26 cellular contexts compared by ENCODE assay signal in genomic region chr6:160293844-160294243, GRCh38. TPM values are rescaled to one million over a fixed set of nuclear protein-coding genes. Genes with fewer than 3 reads are reported as not detected.
DNase-seq lines count a peak whose midpoint lies in the region; ATAC-seq and TF ChIP-seq lines count a peak whose summit lies in the region.
"Had no signal": no experiment of that assay in that cellular context is flagged by ENCODE, and none has a peak within 500 bp of the region (broad histone marks: within the 10 kb centered on the region; RNA-seq: fewer than 3 reads in every experiment).

No MANE protein-coding gene starts in this region.

- H3K4ac ChIP-seq in mesendoderm (ENCODE audit: low read depth, low read length) = peak overlapping the region; percentile 45

- H3K9me3 ChIP-seq in endodermal cell (ENCODE audit: control insufficient read depth, low read length) = peaks cover 32% of the 10 kb centered on the region
- no peaks in the 10 kb centered on the region for H3K9me3 ChIP-seq in thoracic aorta
- H3K9me3 ChIP-seq: ascending aorta had no signal

- peak overlapping the region; percentile 11 for H3K4me3 ChIP-seq in endodermal cell (ENCODE audit: low read length)
- no peak overlapping the region for H3K4me3 ChIP-seq in mesendoderm (ENCODE audit: low read length)
- peak overlapping the region; percentile 5 for H3K4me3 ChIP-seq in thoracic aorta
- H3K4me3 ChIP-seq: ascending aorta, GM23248 had no signal

- no peak overlapping the region for H4K8ac ChIP-seq in mesendoderm (ENCODE audit: low read depth, low read length)

- H3K9me3 Mint-ChIP-seq in endodermal cell = peaks cover 39% of the 10 kb centered on the region
- no peaks in the 10 kb centered on the region for H3K9me3 Mint-ChIP-seq in activated T-cell treated with anti-CD3 and anti-CD28 coated beads, Interleukin-2, amount 50 U/mL, for 4 hours
- H3K9me3 Mint-ChIP-seq: activated T-helper 1 cell treated with anti-CD3 and anti-CD28 coated beads, Interleukin-12 subunit alpha, Interleukin-12 subunit beta, Interleukin-2, Interleukin-4 antibody, amounts not matched to agents 30 ng/mL and 10 ng/mL and 1 ng/mL, durations not matched to agents 14 hours and 24 hours and 36 hours; stimulated activated effector memory CD8-positive, alpha-beta T cell treated with anti-CD3 and anti-CD28 coated beads, Interleukin-12 subunit alpha, Interleukin-12 subunit beta, amount 100 ng/mL, for 72 hours; T-helper 1 cell treated with Interleukin-12 subunit alpha and Interleukin-12 subunit beta and Interleukin-4 antibody, amounts not matched to agents 30 μg/mL and 1 μg/mL, for 36 hours had no signal

- peak overlapping the region; percentile 32 for H3K18ac ChIP-seq in mesendoderm (ENCODE audit: low read length)

- TF ChIP-seq CTCF in endodermal cell (conservative IDR thresholded peaks at IDR 0.05) (no peak), thoracic aorta (IDR thresholded peaks at IDR 0.05) (no peak)

- no peaks in the 10 kb centered on the region for H3K79me2 ChIP-seq in mesendoderm (ENCODE audit: control insufficient read depth, insufficient read depth, low read length)

- no peaks in the 10 kb centered on the region for H3K79me1 ChIP-seq in mesendoderm (ENCODE audit: low read length)

- no peak overlapping the region for H3K4me2 ChIP-seq in mesendoderm (ENCODE audit: low read length)

- H3K9ac ChIP-seq in endodermal cell (ENCODE audit: extremely low read depth, low read length, poor library complexity, severe bottlenecking) = no peak overlapping the region
- H3K9ac ChIP-seq in mesendoderm (ENCODE audit: low read length) = no peak overlapping the region
- H3K9ac ChIP-seq: GM23248 had no signal

- no peak overlapping the region for H2BK5ac ChIP-seq in mesendoderm (ENCODE audit: low read length)

- no peak for ATAC-seq in thoracic aorta (ENCODE audit: insufficient number of reproducible peaks, low FRiP score, low read depth)
- ATAC-seq in HG02870 (IDR thresholded peaks at IDR 0.05; ENCODE audit: unreplicated experiment) = no peak
- no peak for ATAC-seq in activated T-cell treated with anti-CD3 and anti-CD28 coated beads, Interleukin-2, amount 50 U/mL, for 4 hours
- ATAC-seq: left cardiac atrium; Panc1; stimulated activated effector memory CD8-positive, alpha-beta T cell treated with anti-CD3 and anti-CD28 coated beads, Interleukin-12 subunit alpha, Interleukin-12 subunit beta, amount 100 ng/mL, for 72 hours had no signal

- no peak overlapping the region for H3K27ac Mint-ChIP-seq in endodermal cell
- H3K27ac Mint-ChIP-seq: activated T-helper 1 cell treated with anti-CD3 and anti-CD28 coated beads, Interleukin-12 subunit alpha, Interleukin-12 subunit beta, Interleukin-2, Interleukin-4 antibody, amounts not matched to agents 30 ng/mL and 10 ng/mL and 1 ng/mL, durations not matched to agents 14 hours and 24 hours and 36 hours; stimulated activated effector memory CD8-positive, alpha-beta T cell treated with anti-CD3 and anti-CD28 coated beads, Interleukin-12 subunit alpha, Interleukin-12 subunit beta, amount 100 ng/mL, for 72 hours; T-helper 1 cell treated with Interleukin-12 subunit alpha and Interleukin-12 subunit beta and Interleukin-4 antibody, amounts not matched to agents 30 μg/mL and 1 μg/mL, for 36 hours had no signal

- no peak overlapping the region for H3K56ac ChIP-seq in mesendoderm (ENCODE audit: low read length)

- H3K23ac ChIP-seq in mesendoderm (ENCODE audit: low read length) = no peak overlapping the region

- H3K4me1 ChIP-seq in endodermal cell (ENCODE audit: control insufficient read depth, insufficient read depth, low read length) (no peaks in the 10 kb centered on the region), mesendoderm (ENCODE audit: control insufficient read depth, low read depth, low read length) (no peaks in the 10 kb centered on the region), thoracic aorta (ENCODE audit: control insufficient read depth in 1 of 2, low read depth in 2 of 2) (peaks cover 5 to 39% of the 10 kb centered on the region in 2 donors)

- H3K27ac ChIP-seq in endodermal cell (ENCODE audit: low read depth, low read length) = no peak overlapping the region
- H3K27ac ChIP-seq in mesendoderm (ENCODE audit: low read depth, low read length) = no peak overlapping the region
- no peak overlapping the region for H3K27ac ChIP-seq in thoracic aorta
- H3K27ac ChIP-seq: 22Rv1, ascending aorta, GM23248 had no signal

- H2BK120ac ChIP-seq in mesendoderm (ENCODE audit: low read depth, low read length) = no peak overlapping the region

- no peaks in the 10 kb centered on the region for H3K27me3 Mint-ChIP-seq in endodermal cell (ENCODE audit: insufficient read depth)
- peaks cover 25% of the 10 kb centered on the region for H3K27me3 Mint-ChIP-seq in activated T-cell treated with anti-CD3 and anti-CD28 coated beads, Interleukin-2, amount 50 U/mL, for 4 hours (ENCODE audit: low read depth)

- H4K5ac ChIP-seq in mesendoderm (ENCODE audit: low read length) = no peak overlapping the region

- H3K4me3 Mint-ChIP-seq in endodermal cell = no peak overlapping the region
- H3K4me3 Mint-ChIP-seq in activated T-cell treated with anti-CD3 and anti-CD28 coated beads, Interleukin-2, amount 50 U/mL, for 4 hours = no peak overlapping the region
- H3K4me3 Mint-ChIP-seq: activated T-helper 1 cell treated with anti-CD3 and anti-CD28 coated beads, Interleukin-12 subunit alpha, Interleukin-12 subunit beta, Interleukin-2, Interleukin-4 antibody, amounts not matched to agents 30 ng/mL and 10 ng/mL and 1 ng/mL, durations not matched to agents 14 hours and 24 hours and 36 hours; stimulated activated effector memory CD8-positive, alpha-beta T cell treated with anti-CD3 and anti-CD28 coated beads, Interleukin-12 subunit alpha, Interleukin-12 subunit beta, amount 100 ng/mL, for 72 hours; T-helper 1 cell treated with Interleukin-12 subunit alpha and Interleukin-12 subunit beta and Interleukin-4 antibody, amounts not matched to agents 30 μg/mL and 1 μg/mL, for 36 hours had no signal

- DNase-seq in DMS53 (lab: John Stamatoyannopoulos, UW) (peak; percentile 6), DMS53 treated with DMSO at 0.1 percent for 48 hours (lab: John Stamatoyannopoulos, UW; ENCODE audit: unreplicated experiment) (no peak), endodermal cell (no peak), mesendoderm (no peak), thoracic aorta (ENCODE audit: low spot score) (no peak), NCI-H1694 (lab: John Stamatoyannopoulos, UW) (no peak)
- DNase-seq in activated T-cell treated with anti-CD3 and anti-CD28 coated beads, Interleukin-2, amount 50 U/mL, for 4 hours = no peak
- DNase-seq: activated CD4-positive, alpha-beta T cell treated with anti-CD3 and anti-CD28 coated beads for 48 hours; activated naive CD4-positive, alpha-beta T cell treated with anti-CD3 and anti-CD28 coated beads, Interleukin-2, amount 50 U/mL, for 16 hours; DMS79; GM23248; left cardiac atrium; midbrain; NCI-H1092 treated with DMSO at 0.1 percent for 48 hours; NCI-H2081; stimulated activated CD4-positive, alpha-beta T cell treated with anti-CD3 and anti-CD28 coated beads, Interleukin-1b, Interleukin-23, amount 100 ng/mL, for 48 hours had no signal

- no peak overlapping the region for H2BK15ac ChIP-seq in mesendoderm (replicated peaks; ENCODE audit: low read depth)

- peaks cover 16% of the 10 kb centered on the region for H3K4me1 Mint-ChIP-seq in endodermal cell
- no peaks in the 10 kb centered on the region for H3K4me1 Mint-ChIP-seq in activated T-cell treated with anti-CD3 and anti-CD28 coated beads, Interleukin-2, amount 50 U/mL, for 4 hours (ENCODE audit: low read depth)

- 86 to 89% methylated on average over 8 of the region's 8 CpGs for WGBS in endodermal cell (ENCODE audit: insufficient coverage in 1 of 2, insufficient read length in 1 of 2), 2 experiments
- no CpG with 5 or more reads among the region's 8 CpGs for whole genome bisulfite sequencing in mesendoderm (ENCODE audit: extremely low coverage, insufficient coverage, low lambda C conversion rate)

- H3K36me3 ChIP-seq in endodermal cell (ENCODE audit: control insufficient read depth, insufficient read depth, low read length) (no peaks in the 10 kb centered on the region), mesendoderm (ENCODE audit: control insufficient read depth, insufficient read depth, low read length) (no peaks in the 10 kb centered on the region), thoracic aorta (no peaks in the 10 kb centered on the region)
- H3K36me3 ChIP-seq: ascending aorta had no signal

- H2AK5ac ChIP-seq in mesendoderm (ENCODE audit: low read length) = no peak overlapping the region

- no peaks in the 10 kb centered on the region for H3K27me3 ChIP-seq in endodermal cell (ENCODE audit: control insufficient read depth, insufficient read depth, low read length, poor library complexity, severe bottlenecking)
- H3K27me3 ChIP-seq in mesendoderm (ENCODE audit: insufficient read depth, low read length, poor library complexity) = no peaks in the 10 kb centered on the region
- no peaks in the 10 kb centered on the region for H3K27me3 ChIP-seq in thoracic aorta (replicated peaks; ENCODE audit: insufficient read depth)
- H3K27me3 ChIP-seq: ascending aorta had no signal

- peaks cover 18% of the 10 kb centered on the region for H3K36me3 Mint-ChIP-seq in endodermal cell (ENCODE audit: low read depth)
- H3K36me3 Mint-ChIP-seq in activated T-cell treated with anti-CD3 and anti-CD28 coated beads, Interleukin-2, amount 50 U/mL, for 4 hours (ENCODE audit: insufficient read depth) = no peaks in the 10 kb centered on the region
- H3K36me3 Mint-ChIP-seq: stimulated activated effector memory CD8-positive, alpha-beta T cell treated with anti-CD3 and anti-CD28 coated beads, Interleukin-12 subunit alpha, Interleukin-12 subunit beta, amount 100 ng/mL, for 72 hours had no signal

RNA-seq across cellular contexts. Expression of gene SLC22A2, which starts 35.2 kb away (rescaled TPM):
- total RNA-seq in endodermal cell = under 1 TPM; 0.64 to 1.00 TPM
- polyA plus RNA-seq in endodermal cell (2013, experiment 1 of 2) = not detected
- polyA plus RNA-seq in endodermal cell (2013, experiment 2 of 2) = not detected
- polyA plus RNA-seq in mesendoderm (2013, experiment 1 of 2) = 2.3 TPM
- 2.2 TPM for polyA plus RNA-seq in mesendoderm (2013, experiment 2 of 2)
- not detected for total RNA-seq in thoracic aorta
- not detected for total RNA-seq in activated T-cell treated with anti-CD3 and anti-CD28 coated beads, Interleukin-2, amount 50 U/mL, for 4 hours
- total RNA-seq: activated T-helper 1 cell treated with anti-CD3 and anti-CD28 coated beads, Interleukin-12 subunit alpha, Interleukin-12 subunit beta, Interleukin-2, Interleukin-4 antibody, amounts not matched to agents 30 ng/mL and 10 ng/mL and 1 ng/mL, durations not matched to agents 14 hours and 24 hours and 36 hours; ascending aorta; epithelial cell of proximal tubule; GM23248; left cardiac atrium; NCI-H460 had no signal
- polyA plus RNA-seq: GM23248, neural cell had no signal

RNA-seq across cellular contexts. Expression of gene SLC22A3, which starts 54.3 kb away (rescaled TPM):
- total RNA-seq in endodermal cell (1 to 10 TPM; 3.1 to 7.4 TPM), thoracic aorta (100 to 1,000 TPM in 1 of 2 donors, 10 to 100 TPM in 1; 91.5 to 144 TPM)
- 1.0 TPM for polyA plus RNA-seq in endodermal cell (2013, experiment 1 of 2)
- polyA plus RNA-seq in endodermal cell (2013, experiment 2 of 2) = 1.1 TPM
- polyA plus RNA-seq in mesendoderm (2013, experiment 1 of 2) = 7.1 TPM
- polyA plus RNA-seq in mesendoderm (2013, experiment 2 of 2) = 7.9 TPM
- under 1 TPM in 2 of 3 donors, not detected in 1; 0.11 to 0.13 TPM for total RNA-seq in activated T-cell treated with anti-CD3 and anti-CD28 coated beads, Interleukin-2, amount 50 U/mL, for 4 hours
- total RNA-seq: activated T-helper 1 cell treated with anti-CD3 and anti-CD28 coated beads, Interleukin-12 subunit alpha, Interleukin-12 subunit beta, Interleukin-2, Interleukin-4 antibody, amounts not matched to agents 30 ng/mL and 10 ng/mL and 1 ng/mL, durations not matched to agents 14 hours and 24 hours and 36 hours; GM23248 had no signal
- polyA plus RNA-seq: GM23248, neural cell had no signal

Comparison
In these comparisons a context has a peak if more than half of its experiments do, and no peak if none do; other contexts are left out.
1. RNA of gene SLC22A3, which starts 54.3 kb away (total RNA-seq): 91.5 to 144 TPM in thoracic aorta; 3.1 to 7.4 TPM in endodermal cell and 0.11 to 0.13 TPM in activated T-cell treated with anti-CD3 and anti-CD28 coated beads, Interleukin-2, amount 50 U/mL, for 4 hours; every median in the first group is over 10 times any median in the second.